Comparison of ENCODE assay signal across 1 cellular context in the genomic region with DNA sequence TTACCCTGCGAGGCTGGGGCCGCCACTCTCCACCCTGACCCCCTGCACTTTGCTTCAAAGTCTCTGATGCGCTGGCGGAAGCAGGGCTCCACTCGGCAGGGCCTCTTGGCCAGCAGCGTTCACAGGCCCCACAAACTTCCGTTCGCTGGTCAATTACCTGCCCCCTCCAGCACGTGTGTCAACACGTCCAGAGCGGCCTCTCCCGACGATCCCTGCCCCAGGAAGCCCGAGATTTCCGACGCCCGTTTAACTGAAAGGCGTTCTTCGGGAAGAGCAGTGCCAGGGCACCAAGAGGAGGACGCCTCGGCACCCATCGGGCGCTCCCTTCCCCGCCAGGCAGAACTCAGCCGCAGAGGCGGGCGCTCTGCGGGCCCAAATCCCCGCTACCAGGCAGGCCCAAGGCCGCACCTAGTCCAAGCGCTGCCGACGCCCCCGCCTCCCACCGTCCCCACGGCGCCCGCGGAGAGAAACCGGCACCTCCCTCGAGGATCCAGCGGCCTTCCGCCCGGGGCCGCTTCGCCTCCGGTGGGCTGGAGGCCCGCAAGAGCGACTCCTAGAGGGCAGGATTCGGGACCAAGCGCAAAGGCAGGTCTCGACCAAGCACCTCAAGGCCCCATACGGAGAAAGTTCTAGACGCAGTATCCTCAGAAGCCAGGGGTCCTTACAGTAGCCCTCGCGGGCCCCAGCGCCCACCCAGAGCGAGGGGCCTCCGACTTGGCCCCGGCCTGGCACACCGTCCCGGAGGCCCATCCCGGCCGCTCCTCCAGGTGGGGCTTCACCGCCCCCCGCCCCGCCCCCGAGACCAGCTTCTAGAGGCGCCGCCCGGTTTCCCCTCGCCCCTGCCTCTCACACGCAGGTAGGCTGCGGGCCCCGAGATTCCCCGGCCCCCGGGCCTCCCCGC.
TF ChIP-seq lines count a peak whose summit lies in the region.

No MANE protein-coding gene starts in this region.

TF ChIP-seq in H1, 55 proteins besides CTCF, POLR2A, EP300 and RAD21:
- no peak for TF ChIP-seq JUN (IDR thresholded peaks at IDR 0.05; ENCODE audit: low read depth, low read length)
- TF ChIP-seq, protein P1, sequence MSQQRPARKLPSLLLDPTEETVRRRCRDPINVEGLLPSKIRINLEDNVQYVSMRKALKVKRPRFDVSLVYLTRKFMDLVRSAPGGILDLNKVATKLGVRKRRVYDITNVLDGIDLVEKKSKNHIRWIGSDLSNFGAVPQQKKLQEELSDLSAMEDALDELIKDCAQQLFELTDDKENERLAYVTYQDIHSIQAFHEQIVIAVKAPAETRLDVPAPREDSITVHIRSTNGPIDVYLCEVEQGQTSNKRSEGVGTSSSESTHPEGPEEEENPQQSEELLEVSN (IDR thresholded peaks at IDR 0.05), result peak; percentile 11; the same call in 1 of the 2 replicates
- TF ChIP-seq, protein P2, sequence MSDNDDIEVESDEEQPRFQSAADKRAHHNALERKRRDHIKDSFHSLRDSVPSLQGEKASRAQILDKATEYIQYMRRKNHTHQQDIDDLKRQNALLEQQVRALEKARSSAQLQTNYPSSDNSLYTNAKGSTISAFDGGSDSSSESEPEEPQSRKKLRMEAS (IDR thresholded peaks at IDR 0.05), result 0 out of 2 replicates have a peak, but pooled peaks have one; percentile 48
- TF ChIP-seq CEBPB (IDR thresholded peaks at IDR 0.05; ENCODE audit: low read depth, low read length), result no peak
- no peak for TF ChIP-seq SAP30 (IDR thresholded peaks at IDR 0.05; ENCODE audit: insufficient read depth, insufficient replicate concordance, low read length)
- no peak for TF ChIP-seq SIN3A (conservative IDR thresholded peaks at IDR 0.05 in 1 of 2, IDR thresholded peaks at IDR 0.05 in 1 of 2; ENCODE audit: low read depth in 1 of 2, low read length in 2 of 2)
- no peak for TF ChIP-seq MAFK (IDR thresholded peaks at IDR 0.05; ENCODE audit: low read depth, low read length)
- TF ChIP-seq CBX8 (IDR thresholded peaks at IDR 0.05; ENCODE audit: borderline replicate concordance, low read depth, low read length), result no peak
- peak; percentile 1 for TF ChIP-seq KDM4A (IDR thresholded peaks at IDR 0.05; ENCODE audit: low read depth, low read length, severe bottlenecking)
